17 cellular contexts compared by ENCODE assay signal in the genomic region with DNA sequence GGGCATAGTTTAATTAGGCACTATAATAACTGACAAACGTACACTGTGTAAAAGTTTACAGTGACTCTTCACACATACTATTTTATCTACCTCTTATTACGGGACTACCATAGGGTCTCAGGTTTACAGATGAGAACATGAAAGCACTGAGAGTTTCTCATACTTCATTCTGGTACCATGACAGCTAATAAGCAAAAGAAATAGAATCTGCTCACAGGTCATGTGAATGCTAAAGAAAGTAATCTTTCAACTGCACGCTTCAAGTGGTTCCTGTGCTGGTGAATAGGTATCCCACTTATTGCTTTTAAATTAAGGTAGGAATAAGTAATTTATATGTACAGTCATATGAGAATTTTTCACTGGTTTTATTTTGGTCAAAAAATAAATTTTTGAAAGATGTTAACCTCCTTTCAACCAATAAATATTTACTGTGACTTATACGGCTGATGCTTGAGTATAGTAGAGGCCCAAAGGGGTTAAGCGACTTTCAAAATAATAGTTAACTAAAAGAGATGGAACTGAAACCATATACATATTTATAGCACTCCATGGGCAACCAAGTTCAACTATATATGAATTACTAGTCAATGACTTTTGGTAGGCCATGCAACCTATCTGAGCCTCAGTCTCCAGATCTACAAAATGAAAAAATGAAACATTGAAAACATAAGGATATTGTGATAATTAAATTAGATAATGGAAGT. TPM values are rescaled to one million over a fixed set of nuclear protein-coding genes. Genes with fewer than 3 reads are reported as not detected.
A peak's percentile ranks its signal among the peaks of the same experiment; 100 is the strongest.
DNase-seq lines count a peak whose midpoint lies in the region; ATAC-seq, FAIRE-seq and TF ChIP-seq lines count a peak whose summit lies in the region.
"Had no signal": no experiment of that assay in that cellular context is flagged by ENCODE, and none has a peak within 500 bp of the region (broad histone marks: within the 10 kb centered on the region; RNA-seq: fewer than 3 reads in every experiment).

No MANE protein-coding gene starts in this region.

- no peak overlapping the region for H3K4me3 ChIP-seq in mesenchymal stem cell (ENCODE audit: insufficient read depth in 1 of 2, low read depth in 1 of 2, low read length in 2 of 2)
- H3K4me3 ChIP-seq in neuronal stem cell (ENCODE audit: low read length in 2 of 2) = no peak overlapping the region
- no peak overlapping the region for H3K4me3 ChIP-seq in ascending aorta
- H3K4me3 ChIP-seq: K562, Peyer's patch had no signal

- H3K14ac ChIP-seq in mesenchymal stem cell (ENCODE audit: low read length in 2 of 2) (no peak overlapping the region), neuronal stem cell (ENCODE audit: low read length) (no peak overlapping the region)

- H3K4ac ChIP-seq in mesenchymal stem cell (ENCODE audit: low read depth in 1 of 2, low read length in 2 of 2) = no peak overlapping the region
- no peak overlapping the region for H3K4ac ChIP-seq in neuronal stem cell (ENCODE audit: low read length)

- H3K9ac ChIP-seq in mesenchymal stem cell (ENCODE audit: low read length) = peak overlapping the region; percentile 94
- H3K9ac ChIP-seq in neuronal stem cell (ENCODE audit: low read depth, low read length, poor library complexity) = no peak overlapping the region

- WGBS in mesenchymal stem cell = 67% methylated on average over 2 of the region's 5 CpGs
- WGBS in neuronal stem cell (ENCODE audit: extremely low coverage in 2 of 2, insufficient read length in 2 of 2, insufficient replicate concordance in 1 of 2), 2 donors = no CpG with 5 or more reads among the region's 5 CpGs

- no peak overlapping the region for H3K27ac Mint-ChIP-seq in CD14-positive monocyte
- H3K27ac Mint-ChIP-seq: activated naive CD8-positive, alpha-beta T cell; nephron; T-helper 17 cell had no signal

- H2BK12ac ChIP-seq in mesenchymal stem cell (ENCODE audit: low read length in 2 of 2) (no peak overlapping the region), neuronal stem cell (ENCODE audit: low read length) (no peak overlapping the region)

- H4K91ac ChIP-seq in mesenchymal stem cell (ENCODE audit: low read length) (no peak overlapping the region), neuronal stem cell (ENCODE audit: low read depth, low read length, poor library complexity) (no peak overlapping the region)

- H2BK120ac ChIP-seq in mesenchymal stem cell (ENCODE audit: low read depth, low read length) (no peak overlapping the region), neuronal stem cell (ENCODE audit: low read depth, low read length) (no peak overlapping the region)

- no peak overlapping the region for H3K27ac ChIP-seq in mesenchymal stem cell (ENCODE audit: low read length, poor library complexity, severe bottlenecking)
- H3K27ac ChIP-seq in neuronal stem cell (replicated peaks; ENCODE audit: low read length) = no peak overlapping the region
- no peak overlapping the region for H3K27ac ChIP-seq in ascending aorta
- H3K27ac ChIP-seq: Peyer's patch had no signal

- H3K4me1 ChIP-seq in mesenchymal stem cell (ENCODE audit: control insufficient read depth, insufficient read depth, low read depth, low read length) (peaks cover 9% of the 10 kb centered on the region), neuronal stem cell (ENCODE audit: control insufficient read depth in 2 of 2, insufficient read depth in 1 of 2, low read depth in 1 of 2, low read length in 2 of 2) (no peaks in the 10 kb centered on the region), ascending aorta (no peaks in the 10 kb centered on the region)
- H3K4me1 ChIP-seq: Peyer's patch had no signal

- DNase-seq in GM19239 (ENCODE audit: insufficient read length, low spot score) (no peak), mesenchymal stem cell (no peak), CD14-positive monocyte (ENCODE audit: low spot score) (no peak), neuronal stem cell (ENCODE audit: low spot score) (no peak), ascending aorta (ENCODE audit: low spot score in 2 of 2) (no peak)
- DNase-seq: activated CD4-positive, CD25-positive, alpha-beta regulatory T cell treated with anti-CD3 and anti-CD28 coated beads, Interleukin-2, amount 50 U/mL, for 72 hours; NCI-H1417 treated with DMSO at 0.1 percent for 48 hours; Peyer's patch; T-helper 17 cell had no signal

- no peak overlapping the region for H3K4me3 Mint-ChIP-seq in CD14-positive monocyte
- H3K4me3 Mint-ChIP-seq: activated naive CD8-positive, alpha-beta T cell; nephron had no signal

- H3K36me3 ChIP-seq in mesenchymal stem cell (ENCODE audit: control insufficient read depth in 1 of 2, insufficient read depth in 2 of 2, low read depth in 1 of 2, low read length in 2 of 2) (peaks cover 0 to 5% of the 10 kb centered on the region in 2 experiments), neuronal stem cell (replicated peaks in 1 of 2; ENCODE audit: control insufficient read depth in 2 of 2, insufficient read depth in 2 of 2, low read length in 2 of 2) (no peaks in the 10 kb centered on the region), ascending aorta (no peaks in the 10 kb centered on the region)
- H3K36me3 ChIP-seq: Peyer's patch had no signal

- no peaks in the 10 kb centered on the region for H3K9me3 ChIP-seq in mesenchymal stem cell (ENCODE audit: control insufficient read depth, low read length)
- peaks cover 0 to 6% of the 10 kb centered on the region in 2 donors for H3K9me3 ChIP-seq in neuronal stem cell (replicated peaks in 1 of 2; ENCODE audit: control insufficient read depth in 2 of 2, insufficient read depth in 1 of 2, low read depth in 1 of 2, low read length in 2 of 2)
- no peaks in the 10 kb centered on the region for H3K9me3 ChIP-seq in ascending aorta
- H3K9me3 ChIP-seq: Peyer's patch had no signal

- FAIRE-seq in GM19239 (lab: Jason Lieb, UNC) = peak; percentile 84
- FAIRE-seq: bronchial epithelial cell, K562 had no signal

- intact Hi-C loops in CD14-positive monocyte (cut with micrococcal nuclease) (no loop called here), ascending aorta (cut with DNase I) (loop anchor here (10.0 kb wide), 1 partner anchor 431 kb away; no protein-coding TSS in a partner anchor)

- peaks cover 50% of the 10 kb centered on the region for H3K4me1 Mint-ChIP-seq in CD14-positive monocyte
- H3K4me1 Mint-ChIP-seq: nephron had no signal

- no peak overlapping the region for H3K18ac ChIP-seq in mesenchymal stem cell (ENCODE audit: low read depth in 1 of 2, low read length in 2 of 2)
- no peak overlapping the region for H3K18ac ChIP-seq in neuronal stem cell (ENCODE audit: low read length)

- H3K36me3 Mint-ChIP-seq in CD14-positive monocyte = peaks cover 2 to 16% of the 10 kb centered on the region in 2 donors
- H3K36me3 Mint-ChIP-seq: activated naive CD8-positive, alpha-beta T cell had no signal

- H2AK5ac ChIP-seq in mesenchymal stem cell (ENCODE audit: low read length, severe bottlenecking) = no peak overlapping the region
- no peak overlapping the region for H2AK5ac ChIP-seq in neuronal stem cell (ENCODE audit: low read depth, low read length)

- peaks cover 9% of the 10 kb centered on the region for H3K79me1 ChIP-seq in mesenchymal stem cell (replicated peaks; ENCODE audit: low read length, poor library complexity, severe bottlenecking)
- H3K79me1 ChIP-seq in neuronal stem cell (ENCODE audit: low read depth, low read length) = no peaks in the 10 kb centered on the region

- no peak overlapping the region for H3K4me2 ChIP-seq in mesenchymal stem cell (ENCODE audit: low read length, poor library complexity, severe bottlenecking)
- H3K4me2 ChIP-seq in neuronal stem cell (ENCODE audit: insufficient read depth, low read length, poor library complexity, severe bottlenecking) = no peak overlapping the region

- peaks cover 3 to 19% (median 14%) of the 10 kb centered on the region in 7 donors for H3K9me3 Mint-ChIP-seq in CD14-positive monocyte
- H3K9me3 Mint-ChIP-seq: nephron had no signal

- H3K23ac ChIP-seq in mesenchymal stem cell (ENCODE audit: low read length in 2 of 2) (no peak overlapping the region), neuronal stem cell (ENCODE audit: low read depth, low read length, poor library complexity) (no peak overlapping the region)

- no peak overlapping the region for H2BK5ac ChIP-seq in mesenchymal stem cell (ENCODE audit: low read depth, low read length, poor library complexity, severe bottlenecking)
- no peak overlapping the region for H2BK5ac ChIP-seq in neuronal stem cell (ENCODE audit: low read length)

- peak; percentile 54 for ATAC-seq in HG02588 (IDR thresholded peaks at IDR 0.05; ENCODE audit: unreplicated experiment)
- ATAC-seq in HG03565 (IDR thresholded peaks at IDR 0.05; ENCODE audit: unreplicated experiment) = peak; percentile 32
- ATAC-seq: HCT116, K562 had no signal

- H2BK15ac ChIP-seq in mesenchymal stem cell (ENCODE audit: low read depth, poor library complexity, severe bottlenecking) = no peak overlapping the region
- no peak overlapping the region for H2BK15ac ChIP-seq in neuronal stem cell (ENCODE audit: low read length)

- H4K8ac ChIP-seq in mesenchymal stem cell (ENCODE audit: low read length) = no peak overlapping the region
- H4K8ac ChIP-seq in neuronal stem cell (ENCODE audit: low read depth, low read length) = no peak overlapping the region

- H2AFZ ChIP-seq in mesenchymal stem cell (ENCODE audit: low read depth, low read length) = no peak overlapping the region
- H2AFZ ChIP-seq in neuronal stem cell (ENCODE audit: low read length) = no peak overlapping the region

- H3K27me3 ChIP-seq in mesenchymal stem cell (ENCODE audit: control insufficient read depth in 1 of 2, insufficient read depth in 1 of 2, low read length in 2 of 2) = no peaks in the 10 kb centered on the region
- H3K27me3 ChIP-seq in neuronal stem cell (ENCODE audit: control insufficient read depth in 3 of 3, insufficient read depth in 3 of 3, low read depth in 1 of 3, low read length in 3 of 3) = peaks cover 10 to 96% (median 29%) of the 10 kb centered on the region in 3 experiments
- no peaks in the 10 kb centered on the region for H3K27me3 ChIP-seq in ascending aorta

- TF ChIP-seq CTCF in CD14-positive monocyte (IDR thresholded peaks at IDR 0.05) (no peak), ascending aorta (IDR thresholded peaks at IDR 0.05) (no peak)

- peaks cover 44 to 49% (median 48%) of the 10 kb centered on the region in 3 donors for H3K27me3 Mint-ChIP-seq in CD14-positive monocyte (ENCODE audit: low read depth in 3 of 3)

RNA-seq across cellular contexts. Expression of a gene that starts 8.1 kb away (rescaled TPM):
- 82.9 TPM for polyA plus RNA-seq in mesenchymal stem cell (2013, experiment 1 of 2)
- polyA plus RNA-seq in mesenchymal stem cell (2013, experiment 2 of 2) = 83.8 TPM
- polyA plus RNA-seq in CD14-positive monocyte = 1 to 10 TPM in 1 of 2 donors, under 1 TPM in 1; 0.86 to 1.1 TPM
- 0.10 TPM for polyA plus RNA-seq in neuronal stem cell (2013, experiment 1 of 2)
- 0.12 TPM for polyA plus RNA-seq in neuronal stem cell (2013, experiment 2 of 2)
- total RNA-seq in ascending aorta = 17.1 TPM
- total RNA-seq: K562, NCI-H460 had no signal
- polyA plus RNA-seq: K562 had no signal

RNA-seq across cellular contexts. Expression of a gene that starts 8.5 kb away (rescaled TPM):
- polyA plus RNA-seq in mesenchymal stem cell (2013, experiment 1 of 2) = 1.4 TPM
- polyA plus RNA-seq in mesenchymal stem cell (2013, experiment 2 of 2) = 1.9 TPM
- under 1 TPM; 0.35 to 0.50 TPM for polyA plus RNA-seq in CD14-positive monocyte
- 0.06 TPM for polyA plus RNA-seq in neuronal stem cell (2013, experiment 1 of 2)
- 0.03 TPM for polyA plus RNA-seq in neuronal stem cell (2013, experiment 2 of 2)
- not detected for total RNA-seq in ascending aorta
- total RNA-seq: K562, NCI-H460 had no signal
- polyA plus RNA-seq: K562 had no signal

RNA-seq across cellular contexts. Expression of a gene that starts 23.0 kb away (rescaled TPM):
- polyA plus RNA-seq in mesenchymal stem cell (2013, experiment 1 of 2) = 36.2 TPM
- 34.9 TPM for polyA plus RNA-seq in mesenchymal stem cell (2013, experiment 2 of 2)
- 1 to 10 TPM; 1.2 to 2.7 TPM for polyA plus RNA-seq in CD14-positive monocyte
- polyA plus RNA-seq in neuronal stem cell (2013, experiment 1 of 2) = 0.04 TPM
- 0.11 TPM for polyA plus RNA-seq in neuronal stem cell (2013, experiment 2 of 2)
- 11.4 TPM for total RNA-seq in ascending aorta
- total RNA-seq: K562, NCI-H460 had no signal
- polyA plus RNA-seq: K562 had no signal
